Comparison of ENCODE assay signal across 9 cellular contexts in the genomic region with DNA sequence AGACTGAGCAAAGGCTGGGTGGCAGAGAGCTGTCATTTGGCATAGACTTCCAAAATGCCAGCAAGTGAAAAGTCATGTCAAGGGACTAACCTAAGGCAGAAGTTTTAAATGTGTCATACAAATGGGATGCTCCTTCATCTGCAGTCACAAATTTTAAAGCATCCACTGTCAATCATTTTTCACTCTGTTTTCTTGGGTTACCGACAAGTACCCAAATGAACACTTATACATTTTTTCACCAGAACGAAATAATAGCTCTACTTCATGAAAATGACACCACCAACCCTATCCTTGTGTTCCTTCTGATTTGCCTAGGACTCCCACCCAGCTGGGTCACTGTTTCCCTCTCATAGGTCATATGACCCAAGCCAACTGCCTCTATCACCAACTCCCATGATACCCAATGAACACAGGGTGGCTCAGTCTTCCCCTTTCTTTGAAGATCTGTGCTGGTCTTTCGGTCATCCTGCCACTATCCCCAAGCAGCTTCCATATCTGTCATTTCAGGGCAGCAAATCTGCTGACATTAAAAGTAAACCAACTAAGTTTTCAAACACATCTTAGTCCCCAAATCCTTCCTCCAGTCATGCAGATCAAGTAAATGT. TPM values are rescaled to one million over a fixed set of nuclear protein-coding genes. Genes with fewer than 3 reads are reported as not detected.
DNase-seq lines count a peak whose midpoint lies in the region; ATAC-seq, FAIRE-seq and TF ChIP-seq lines count a peak whose summit lies in the region.
"Had no signal": no experiment of that assay in that cellular context is flagged by ENCODE, and none has a peak within 500 bp of the region (broad histone marks: within the 10 kb centered on the region; RNA-seq: fewer than 3 reads in every experiment).

No MANE protein-coding gene starts in this region.

- no peak overlapping the region for H3K4me3 ChIP-seq in cardiac muscle cell
- H3K4me3 ChIP-seq in K562, result no peak overlapping the region
- peak overlapping the region; percentile 57 for H3K4me3 ChIP-seq in naive thymus-derived CD4-positive, alpha-beta T cell (ENCODE audit: low read length)
- peak overlapping the region in 1 of 4 donors; percentile 24 for H3K4me3 ChIP-seq in upper lobe of left lung

- H3K27ac ChIP-seq in cardiac muscle cell, result peak overlapping the region; percentile 74
- no peak overlapping the region for H3K27ac ChIP-seq in K562 (ENCODE audit: extremely low read depth, low read depth, low read length)
- peak overlapping the region; percentile 86 for H3K27ac ChIP-seq in naive thymus-derived CD4-positive, alpha-beta T cell (ENCODE audit: low read depth, low read length)
- H3K27ac ChIP-seq in upper lobe of left lung, result peak overlapping the region; percentile 87 to 94 (median 90)

- H3K27me3 Mint-ChIP-seq in naive thymus-derived CD4-positive, alpha-beta T cell, result no peaks in the 10 kb centered on the region

- no TSS peak for BruUV-seq in K562 (replicated peaks; lab: Mats Ljungman, UMichigan)

- in situ Hi-C loops in K562 (cut with MboI), result no loop called here

- no peaks in the 10 kb centered on the region for H3K9me1 ChIP-seq in K562 (ENCODE audit: control insufficient read depth, insufficient read depth, low read length)

- H3K9me3 ChIP-seq in cardiac muscle cell (ENCODE audit: low read depth) (no peaks in the 10 kb centered on the region), K562 (replicated peaks; ENCODE audit: control insufficient read depth, insufficient read depth, low read depth, low read length) (no peaks in the 10 kb centered on the region), upper lobe of left lung (no peaks in the 10 kb centered on the region)
- H3K9me3 ChIP-seq in naive thymus-derived CD4-positive, alpha-beta T cell (ENCODE audit: control insufficient read depth in 2 of 3, low read length in 3 of 3), result no peaks in the 10 kb centered on the region

- TF ChIP-seq CTCF in cardiac muscle cell (IDR thresholded peaks at IDR 0.05; ENCODE audit: low read depth, low read length) (no peak), K562 (IDR thresholded peaks at IDR 0.05 in 2 of 3, conservative IDR thresholded peaks at IDR 0.05 in 1 of 3; ENCODE audit: insufficient read depth in 2 of 3, low read depth in 1 of 3, low read length in 3 of 3) (no peak), upper lobe of left lung (IDR thresholded peaks at IDR 0.05) (no peak)

- POLR2A ChIA-PET in K562 (lab: Yijun Ruan, JAX), result no interaction called here
- POLR2A ChIA-PET in naive thymus-derived CD4-positive, alpha-beta T cell (lab: Charles Lee), result interaction anchor here (0.6 to 9.5 kb wide), 18 partner anchors 9 to 481 kb away, joined by 3 to 433 read pairs (median 6); a partner anchor contains a TSS

- FAIRE-seq in K562 (lab: Jason Lieb, UNC), result no peak
- FAIRE-seq: RCC 7860 had no signal

- no peaks in the 10 kb centered on the region for H3K79me2 ChIP-seq in K562 (ENCODE audit: control insufficient read depth, insufficient read depth, low read length)

- H3K4me1 Mint-ChIP-seq in naive thymus-derived CD4-positive, alpha-beta T cell, result peaks cover 53 to 95% (median 90%) of the 10 kb centered on the region in 7 donors

- intact Hi-C loops in Right ventricle myocardium superior (cut with DNase I) (no loop called here), K562 (cut with micrococcal nuclease) (no loop called here)
- intact Hi-C loops in naive thymus-derived CD4-positive, alpha-beta T cell (cut with micrococcal nuclease), result loop anchor here (5.0 kb wide), 4 partner anchors 98 to 383 kb away; a partner anchor contains a TSS

- peaks cover 0 to 2% (median 0%) of the 10 kb centered on the region in 11 donors for H3K9me3 Mint-ChIP-seq in naive thymus-derived CD4-positive, alpha-beta T cell

- WGBS in K562 (ENCODE audit: insufficient coverage, low coverage, missing lambda C conversion rate), result 0% methylated on average over 3 of the region's 3 CpGs
- WGBS in upper lobe of left lung, 2 donors, result 62 to 79% methylated on average over 3 of the region's 3 CpGs

- TF ChIP-seq RAD21 in K562 (CRISPR knock-in tag; conservative IDR thresholded peaks at IDR 0.05 in 1 of 2, IDR thresholded peaks at IDR 0.05 in 1 of 2), result no peak

- H3K9ac ChIP-seq in K562 (ENCODE audit: insufficient read depth in 1 of 2, low read depth in 2 of 2, low read length in 2 of 2), result no peak overlapping the region

- H3K27me3 ChIP-seq in cardiac muscle cell, result no peaks in the 10 kb centered on the region
- H3K27me3 ChIP-seq in K562 (ENCODE audit: control insufficient read depth in 2 of 2, insufficient read depth in 2 of 2, low read length in 2 of 2), result peaks cover 0 to 6% of the 10 kb centered on the region in 2 experiments; a peak in 2 of 5 replicates
- H3K27me3 ChIP-seq in naive thymus-derived CD4-positive, alpha-beta T cell (ENCODE audit: control insufficient read depth in 2 of 2, insufficient read depth in 2 of 2, low read length in 2 of 2), result no peaks in the 10 kb centered on the region
- H3K27me3 ChIP-seq in upper lobe of left lung, result no peaks in the 10 kb centered on the region

- H4K20me1 ChIP-seq in K562 (replicated peaks; ENCODE audit: control insufficient read depth, insufficient read depth, low read length), result no peaks in the 10 kb centered on the region

- DNase-seq in cardiac muscle cell (ENCODE audit: low read depth in 1 of 2, low spot score in 1 of 2), result no peak
- no peak for DNase-seq in Right ventricle myocardium superior
- no peak for DNase-seq in K562 (ENCODE audit: extremely low read depth in 1 of 4, low spot score in 3 of 4)
- DNase-seq in naive thymus-derived CD4-positive, alpha-beta T cell, result no peak
- DNase-seq in upper lobe of left lung, result no peak
- DNase-seq in NCI-H2029 (lab: John Stamatoyannopoulos, UW), result no peak
- DNase-seq in NCI-H187 treated with DMSO at 0.1 percent for 48 hours (lab: John Stamatoyannopoulos, UW), result no peak

- TF ChIP-seq POLR2A in K562 (conservative IDR thresholded peaks at IDR 0.05), result no peak
- TF ChIP-seq POLR2A in upper lobe of left lung (IDR thresholded peaks at IDR 0.05), result no peak

- H3K27ac Mint-ChIP-seq in naive thymus-derived CD4-positive, alpha-beta T cell, result peak overlapping the region; percentile 92 to 99 (median 96)

- CTCF ChIA-PET in K562 (lab: Yijun Ruan, JAX; ENCODE audit: low intra/inter-chr PET ratio), result no interaction called here
- CTCF ChIA-PET in naive thymus-derived CD4-positive, alpha-beta T cell (lab: Charles Lee), result interaction anchor here (0.8 to 3.7 kb wide), 6 partner anchors 12 to 316 kb away, joined by 3 to 61 read pairs (median 4); a partner anchor contains a TSS

- ATAC-seq in Right ventricle myocardium superior (ENCODE audit: poor library complexity) (no peak), K562 (no peak), upper lobe of left lung (ENCODE audit: low FRiP score in 2 of 2) (no peak), HG02623 (IDR thresholded peaks at IDR 0.05; ENCODE audit: unreplicated experiment) (no peak)
- ATAC-seq in naive thymus-derived CD4-positive, alpha-beta T cell, result no peak

- peaks cover 15 to 72% (median 30%) of the 10 kb centered on the region in 5 donors for H3K36me3 Mint-ChIP-seq in naive thymus-derived CD4-positive, alpha-beta T cell

- H3K4me3 Mint-ChIP-seq in naive thymus-derived CD4-positive, alpha-beta T cell, result peak overlapping the region; percentile 59 to 90 (median 80)

- H3K36me3 ChIP-seq in cardiac muscle cell (no peaks in the 10 kb centered on the region), K562 (ENCODE audit: control insufficient read depth, insufficient read depth, low read length) (no peaks in the 10 kb centered on the region), upper lobe of left lung (peaks cover 0 to 15% (median 0%) of the 10 kb centered on the region in 4 donors)
- H3K36me3 ChIP-seq in naive thymus-derived CD4-positive, alpha-beta T cell (ENCODE audit: control insufficient read depth in 2 of 3, insufficient read depth in 3 of 3, low read length in 3 of 3), result no peaks in the 10 kb centered on the region

- no peak overlapping the region for H2AFZ ChIP-seq in K562 (ENCODE audit: low read depth, low read length)

- TF ChIP-seq EP300 in K562 (IDR thresholded peaks at IDR 0.05; ENCODE audit: low read length) (no peak), upper lobe of left lung (IDR thresholded peaks at IDR 0.05) (no peak)

- peaks cover 32% of the 10 kb centered on the region for H3K4me1 ChIP-seq in cardiac muscle cell (ENCODE audit: low read depth)
- no peaks in the 10 kb centered on the region; a peak in 1 of 5 replicates for H3K4me1 ChIP-seq in K562 (replicated peaks in 1 of 2; ENCODE audit: control insufficient read depth in 2 of 2, insufficient read depth in 2 of 2, low read length in 2 of 2)
- H3K4me1 ChIP-seq in naive thymus-derived CD4-positive, alpha-beta T cell (ENCODE audit: control insufficient read depth in 2 of 2, insufficient read depth in 2 of 2, low read length in 2 of 2), result peaks cover 17 to 53% of the 10 kb centered on the region in 2 donors
- peaks cover 58 to 84% (median 69%) of the 10 kb centered on the region in 4 donors for H3K4me1 ChIP-seq in upper lobe of left lung

- H3K4me2 ChIP-seq in K562 (ENCODE audit: insufficient read depth, low read length), result no peak overlapping the region

RNA-seq across cellular contexts. Expression of a gene that starts 21.5 kb away (rescaled TPM):
- total RNA-seq in cardiac muscle cell (7.5 and 9.3 TPM in 2 replicates), Right ventricle myocardium superior (19.2 TPM), K562 (2014; rRNA removed) (0.05 TPM in 1 of 2 replicates, not detected in the other), K562 (2014; rRNA removed; fragmentation: Illumina TruSeq; extraction: Trizol) (0.11 and 0.29 TPM in 2 replicates), K562 (2015; rRNA removed; fragmentation: Illumina TruSeq; extraction: Trizol) (0.07 and 0.11 TPM in 2 replicates), K562 (2021) (0.47 and 0.49 TPM in 2 replicates), upper lobe of left lung (10 to 100 TPM; 15.4 to 50.5 (median 22.4) TPM)
- polyA plus RNA-seq in cardiac muscle cell (8.3 and 9.6 TPM in 2 replicates), K562 (2011; rRNA removed) (0.28 and 0.54 TPM in 2 replicates), K562 (2014; fragmentation: Illumina TruSeq; extraction: Trizol) (0.06 and 0.08 TPM in 2 replicates), K562 (2014; fragmentation: Nextera tagmentation; extraction: Ambion mirVana) (under 1 TPM; 0.04 to 0.06 TPM), K562 (2014; rRNA removed) (0.24 TPM in 1 of 2 replicates, not detected in the other)
- 0.46 and 0.58 TPM in 2 replicates for total RNA-seq in K562 (2011; cell fraction: chromatin; rRNA removed; ENCODE audit: low replicate concordance)
- total RNA-seq in K562 (2011; cell fraction: nucleolus; rRNA removed), result 0.33 and 0.53 TPM in 2 replicates
- 0.23 and 0.37 TPM in 2 replicates for total RNA-seq in K562 (2011; cell fraction: nucleoplasm; rRNA removed)
- polyA plus RNA-seq in K562 (2011; cell fraction: cytosol; rRNA removed), result 0.37 and 0.83 TPM in 2 replicates
- polyA plus RNA-seq in K562 (2011; cell fraction: nucleus; rRNA removed), result 0.73 and 2.3 TPM in 2 replicates
- polyA plus RNA-seq in K562 (2012), result 0.29 and 0.69 TPM in 2 replicates
- polyA minus RNA-seq in K562 (2011; rRNA and poly(A)+ RNA removed), result 0.54 and 0.74 TPM in 2 replicates
- polyA minus RNA-seq in K562 (2011; cell fraction: cytosol; rRNA and poly(A)+ RNA removed), result 0.48 TPM in 1 of 2 replicates, not detected in the other
- polyA minus RNA-seq in K562 (2011; cell fraction: nucleus; rRNA and poly(A)+ RNA removed), result 0.54 and 0.89 TPM in 2 replicates
- total RNA-seq in naive thymus-derived CD4-positive, alpha-beta T cell, result 10 to 100 TPM; 25.4 to 93.3 (median 78.0) TPM
- polyA plus RNA-seq in naive thymus-derived CD4-positive, alpha-beta T cell, result 10 to 100 TPM; 18.7 to 23.1 TPM

Comparison
In these comparisons a context has a peak if more than half of its experiments do, and no peak if none do; other contexts are left out.
1. intact Hi-C loops: an anchor here in naive thymus-derived CD4-positive, alpha-beta T cell (5.0 kb wide); none called in Right ventricle myocardium superior and K562.